1 cellular context compared by ENCODE assay signal in genomic region chr1:222240536-222241181, GRCh38.
A peak's percentile ranks its signal among the peaks of the same experiment; 100 is the strongest.
TF ChIP-seq lines count a peak whose summit lies in the region.

No MANE protein-coding gene starts in this region.

TF ChIP-seq in K562, 482 proteins besides CTCF, POLR2A, EP300 and RAD21 (continued from another document and continues in another):
- TF ChIP-seq CUX1 (CRISPR knock-in tag; IDR thresholded peaks at IDR 0.05) (peak; percentile 56; the same call in 1 of the 2 replicates), POLR2AphosphoS5 (IDR thresholded peaks at IDR 0.05; ENCODE audit: control insufficient read depth, insufficient read depth, low read depth, low read length) (no peak), ZNF318 (IDR thresholded peaks at IDR 0.05; ENCODE audit: borderline replicate concordance in 1 of 2, low read depth in 1 of 2) (no peak), NFE2L1 (tag; IDR thresholded peaks at IDR 0.05; ENCODE audit: borderline replicate concordance, low read depth) (no peak), SUPT5H (IDR thresholded peaks at IDR 0.05) (no peak), MYBL2 (IDR thresholded peaks at IDR 0.05; ENCODE audit: low read depth) (no peak), MYBL2 (CRISPR knock-in tag; IDR thresholded peaks at IDR 0.05; ENCODE audit: borderline replicate concordance) (no peak), ZNF280A (IDR thresholded peaks at IDR 0.05; ENCODE audit: low read depth, partially characterized antibody) (no peak), ZFPM2 (CRISPR knock-in tag; IDR thresholded peaks at IDR 0.05) (no peak), ZNF184 (CRISPR knock-in tag; IDR thresholded peaks at IDR 0.05) (no peak), JUN (IDR thresholded peaks at IDR 0.05; ENCODE audit: borderline replicate concordance, low read depth, low read length) (no peak), JUN (CRISPR knock-in tag; IDR thresholded peaks at IDR 0.05; ENCODE audit: borderline replicate concordance) (no peak), MTA2 (IDR thresholded peaks at IDR 0.05; ENCODE audit: low read depth) (peak; percentile 39; the same call in 1 of the 2 replicates), NR1H2 (CRISPR knock-in tag; IDR thresholded peaks at IDR 0.05) (no peak), GTF2F1 (IDR thresholded peaks at IDR 0.05; ENCODE audit: low read depth, low read length) (no peak), FOXP1 (CRISPR knock-in tag; IDR thresholded peaks at IDR 0.05) (no peak), ZNF408 (CRISPR knock-in tag; IDR thresholded peaks at IDR 0.05; ENCODE audit: low read depth) (no peak), SMAD4 (CRISPR knock-in tag; conservative IDR thresholded peaks at IDR 0.05) (no peak), MAFG (tag; conservative IDR thresholded peaks at IDR 0.05) (peak; percentile 94), HDAC2 (IDR thresholded peaks at IDR 0.05) (no peak), ARID4B (CRISPR knock-in tag; IDR thresholded peaks at IDR 0.05) (no peak), NFRKB (IDR thresholded peaks at IDR 0.05; ENCODE audit: low read depth) (no peak), CHD1 (IDR thresholded peaks at IDR 0.05; ENCODE audit: low read length) (no peak), RBM17 (IDR thresholded peaks at IDR 0.05; ENCODE audit: borderline replicate concordance, low read depth, low read length) (no peak), BRD4 (IDR thresholded peaks at IDR 0.05) (no peak), ZNF398 (CRISPR knock-in tag; IDR thresholded peaks at IDR 0.05) (no peak), E2F5 (CRISPR knock-in tag; IDR thresholded peaks at IDR 0.05) (no peak), ZNF655 (CRISPR knock-in tag; IDR thresholded peaks at IDR 0.05) (no peak), ZNF282 (CRISPR knock-in tag; IDR thresholded peaks at IDR 0.05) (no peak), THAP7 (CRISPR knock-in tag; IDR thresholded peaks at IDR 0.05) (no peak), BCL6 (CRISPR knock-in tag; IDR thresholded peaks at IDR 0.05) (no peak)
